In the genomic region with DNA sequence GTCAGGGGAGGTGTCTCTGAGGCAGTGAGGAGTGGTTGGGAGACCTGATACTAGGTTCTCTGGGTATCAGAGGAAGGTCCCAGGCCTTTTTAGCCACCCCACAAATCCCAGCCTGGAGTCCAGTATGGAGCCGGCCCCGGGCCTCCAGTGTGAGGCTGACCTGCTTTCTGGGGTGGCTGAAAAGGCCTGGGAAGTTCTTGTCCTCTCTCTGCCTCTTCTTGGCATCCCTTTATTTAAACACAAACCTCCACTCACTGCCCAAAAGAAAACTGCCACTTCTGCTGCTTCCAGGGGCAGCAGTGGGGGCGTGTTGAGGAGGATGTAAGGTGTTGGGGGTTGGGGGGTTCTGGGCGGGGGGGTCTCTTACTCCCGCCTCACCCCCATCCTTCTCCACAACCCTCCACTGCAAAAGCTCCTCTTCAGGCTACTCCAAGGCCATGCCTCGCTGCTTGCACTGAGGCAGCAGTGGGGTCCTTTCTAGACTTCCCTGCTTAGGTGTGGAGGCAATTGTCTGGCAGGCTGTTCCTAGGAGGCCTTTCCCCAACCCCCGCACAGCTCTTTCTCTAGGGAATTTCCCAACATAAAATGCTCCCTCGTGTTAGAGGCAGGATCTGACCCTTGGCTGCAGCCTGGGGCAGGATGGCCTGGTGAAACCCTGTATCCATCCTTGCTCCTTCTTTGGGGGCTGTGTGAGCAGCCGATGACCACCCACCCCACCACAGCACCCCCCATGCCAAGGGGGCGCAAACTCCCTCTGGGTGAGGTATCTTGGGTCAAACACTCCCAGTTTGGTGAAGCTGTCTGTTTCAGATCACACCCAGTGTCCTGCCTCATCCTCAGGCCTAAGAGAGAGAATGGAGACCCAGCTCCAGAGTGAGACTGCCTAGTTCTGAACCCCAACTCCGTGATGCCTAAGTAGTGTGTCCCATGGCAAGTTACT, we compare ENCODE assay signal across 28 cellular contexts. TPM values are rescaled to one million over a fixed set of nuclear protein-coding genes. Genes with fewer than 3 reads are reported as not detected.
DNase-seq lines count a peak whose midpoint lies in the region; FAIRE-seq and TF ChIP-seq lines count a peak whose summit lies in the region.
"Had no signal": no experiment of that assay in that cellular context is flagged by ENCODE, and none has a peak within 500 bp of the region (broad histone marks: within the 10 kb centered on the region; RNA-seq: fewer than 3 reads in every experiment).

No MANE protein-coding gene starts in this region.

- H3K23me2 ChIP-seq in H1 (ENCODE audit: low read depth, low read length), result no peaks in the 10 kb centered on the region; the same call in 1 of the 2 replicates

- H3K27me3 ChIP-seq in H1 (replicated peaks in 1 of 4; ENCODE audit: control insufficient read depth in 3 of 4, extremely low read depth in 1 of 4, insufficient read depth in 3 of 4, low read length in 3 of 4), result peaks cover 0 to 2% (median 0%) of the 10 kb centered on the region in 4 experiments; a peak in 1 of 7 replicates
- H3K27me3 ChIP-seq in Karpas-422 (ENCODE audit: low read length), result no peaks in the 10 kb centered on the region
- H3K27me3 ChIP-seq: BE2C had no signal

- H4K20me1 ChIP-seq in H1 (replicated peaks in 1 of 2; ENCODE audit: control insufficient read depth in 1 of 2, insufficient read depth in 2 of 2, low read length in 2 of 2) (no peaks in the 10 kb centered on the region), Karpas-422 (ENCODE audit: insufficient read depth, low read depth, low read length) (no peaks in the 10 kb centered on the region)

- no peaks in the 10 kb centered on the region for H3K36me3 ChIP-seq in H1 (ENCODE audit: control insufficient read depth in 2 of 4, insufficient read depth in 4 of 4, low read length in 3 of 4)
- H3K36me3 ChIP-seq in Karpas-422 (ENCODE audit: insufficient read depth, low read length), result no peaks in the 10 kb centered on the region
- H3K36me3 ChIP-seq: BE2C had no signal

- no peak overlapping the region for H4K5ac ChIP-seq in H1 (ENCODE audit: insufficient read length, low read depth, low read length)

- H2BK120ac ChIP-seq in H1 (replicated peaks; ENCODE audit: low read depth, low read length), result no peak overlapping the region

- H3K9ac ChIP-seq in H1 (replicated peaks in 1 of 4; ENCODE audit: extremely low read depth in 1 of 4, low read depth in 3 of 4, low read length in 3 of 4) (no peak overlapping the region), Karpas-422 (ENCODE audit: low read length) (no peak overlapping the region)

- peak overlapping the region; percentile 27; the same call in 1 of the 2 replicates for H2AFZ ChIP-seq in H1 (ENCODE audit: low read length)
- no peak overlapping the region for H2AFZ ChIP-seq in Karpas-422 (ENCODE audit: low read length)

- H3K27ac ChIP-seq in H1 (ENCODE audit: low read depth, low read length), result no peak overlapping the region
- H3K27ac ChIP-seq in Karpas-422 (ENCODE audit: low read length), result no peak overlapping the region
- H3K27ac ChIP-seq: SK-N-MC had no signal

- no peak overlapping the region for H2BK20ac ChIP-seq in H1 (ENCODE audit: low read length)

- 80% methylated on average over 11 of the region's 11 CpGs; no CpG with 5 or more reads in 1 of the 2 experiments for WGBS in H1 (ENCODE audit: extremely low coverage in 1 of 2, insufficient coverage in 1 of 2, insufficient read length in 1 of 2, insufficient replicate concordance in 2 of 2, low coverage in 1 of 2, low lambda C conversion rate in 2 of 2, missing lambda C conversion rate in 1 of 2), 2 experiments

- H2BK12ac ChIP-seq in H1 (ENCODE audit: low read depth, low read length), result no peak overlapping the region

- POLR2A ChIA-PET in H1 (lab: Charles Lee; ENCODE audit: partially characterized antibody), result interaction anchor here (0.7 kb wide), 1 partner anchor 11 kb away, joined by 3 read pairs; no protein-coding TSS in a partner anchor

- H3K14ac ChIP-seq in H1 (ENCODE audit: insufficient read length), result no peak overlapping the region

- no peaks in the 10 kb centered on the region for H3K79me1 ChIP-seq in H1 (ENCODE audit: low read depth, low read length)

- H4K91ac ChIP-seq in H1 (replicated peaks; ENCODE audit: insufficient read length, low read length), result no peak overlapping the region

- H3K9me2 ChIP-seq in Karpas-422 (replicated peaks; ENCODE audit: insufficient read depth, low read length), result no peaks in the 10 kb centered on the region

- H3K4me3 ChIP-seq in H1 (ENCODE audit: extremely low read depth in 1 of 4, insufficient read depth in 2 of 4, low read depth in 3 of 4, low read length in 4 of 4) (no peak overlapping the region), Karpas-422 (ENCODE audit: low read length) (no peak overlapping the region)
- H3K4me3 ChIP-seq: SK-N-MC had no signal

- FAIRE-seq in H1 (lab: Jason Lieb, UNC), result no peak
- FAIRE-seq: GM19239, RCC 7860 had no signal

- H3K4me2 ChIP-seq in H1 (ENCODE audit: insufficient read depth in 1 of 2, low read depth in 2 of 2, low read length in 2 of 2) (no peak overlapping the region), Karpas-422 (ENCODE audit: low read depth, low read length, poor library complexity, severe bottlenecking) (no peak overlapping the region)

- H3K18ac ChIP-seq in H1 (ENCODE audit: extremely low read depth, low read length), result peak overlapping the region; percentile 17; the same call in 1 of the 2 replicates

- no peak overlapping the region for H2AK5ac ChIP-seq in H1 (ENCODE audit: low read depth, low read length)

- H3K79me2 ChIP-seq in H1 (ENCODE audit: control insufficient read depth in 1 of 2, insufficient read depth in 2 of 2, low read length in 2 of 2) (no peaks in the 10 kb centered on the region), Karpas-422 (ENCODE audit: low read length) (no peaks in the 10 kb centered on the region)

- H3K4me1 ChIP-seq in H1 (replicated peaks in 1 of 4; ENCODE audit: control insufficient read depth in 3 of 4, insufficient read depth in 4 of 4, low read length in 3 of 4), result peaks cover 0 to 6% (median 3%) of the 10 kb centered on the region in 4 experiments; a peak in 4 of 7 replicates
- peaks cover 5% of the 10 kb centered on the region for H3K4me1 ChIP-seq in Karpas-422 (ENCODE audit: low read length)
- H3K4me1 ChIP-seq: BE2C had no signal

- TF ChIP-seq POLR2A in H1 (IDR thresholded peaks at IDR 0.05; ENCODE audit: control extremely low read depth in 1 of 2, low read depth in 2 of 2, low read length in 2 of 2), result no peak

- CTCF ChIA-PET in H1 (lab: Charles Lee; ENCODE audit: partially characterized antibody), result interaction anchor here (0.6 to 13.2 kb wide), 18 partner anchors 8 to 339 kb away, joined by 3 to 176 read pairs (median 4); partner anchors contain the start of gene SRGAP3

- no peak overlapping the region for H2BK5ac ChIP-seq in H1 (ENCODE audit: low read depth, low read length)

- TF ChIP-seq EP300 in H1 (IDR thresholded peaks at IDR 0.05; ENCODE audit: borderline replicate concordance in 1 of 2, low read depth in 2 of 2, low read length in 2 of 2), result no peak

- no peak overlapping the region for H3K56ac ChIP-seq in H1 (replicated peaks; ENCODE audit: insufficient read length, low read depth, low read length)

- no peaks in the 10 kb centered on the region for H3K9me3 ChIP-seq in H1 (ENCODE audit: insufficient read depth in 2 of 2, low read depth in 1 of 2, low read length in 1 of 2)
- no peaks in the 10 kb centered on the region for H3K9me3 ChIP-seq in Karpas-422 (ENCODE audit: low read length)
- H3K9me3 ChIP-seq: BE2C had no signal

- H3K4ac ChIP-seq in H1 (replicated peaks; ENCODE audit: insufficient read length, low read depth, low read length), result no peak overlapping the region

- DNase-seq in EH (ENCODE audit: low read depth), result peak; percentile 29
- peak; percentile 9 for DNase-seq in HuH-7.5 (ENCODE audit: low spot score)
- DNase-seq in H1 (ENCODE audit: low read depth in 1 of 2, low spot score in 2 of 2), result no peak
- peak; percentile 26 for DNase-seq in kidney tubule cell (ENCODE audit: low spot score)
- DNase-seq in MV-4-11 (lab: John Stamatoyannopoulos, UW), result no peak
- DNase-seq in anterior cingulate cortex (lab: John Stamatoyannopoulos, UW), result no peak
- DNase-seq in Karpas-422, result no peak
- no peak for DNase-seq in activated CD4-positive, alpha-beta T cell treated with anti-CD3 and anti-CD28 coated beads for 48 hours
- DNase-seq: 8988T; ACHN; BE2C; Calu3; CD8-positive, alpha-beta memory T cell; DMS79 treated with DMSO at 0.1 percent for 48 hours; HCEC 1CT; KG1; MM.1S; NCI-H1048; NCI-H1417; NCI-H1694 treated with DMSO at 0.1 percent for 48 hours; NCI-H2081; NCI-H2227 treated with DMSO at 0.1 percent for 48 hours; NCI-H526 treated with DMSO at 0.1 percent for 48 hours; OCI-M1; SIG-M5 had no signal

- TF ChIP-seq RAD21 in H1 (IDR thresholded peaks at IDR 0.05 in 1 of 2, conservative IDR thresholded peaks at IDR 0.05 in 1 of 2; ENCODE audit: low read depth in 2 of 2, low read length in 2 of 2), result no peak

- H3K23ac ChIP-seq in H1 (ENCODE audit: insufficient read length), result no peak overlapping the region

- TF ChIP-seq CTCF in H1 (IDR thresholded peaks at IDR 0.05; ENCODE audit: control extremely low read depth in 1 of 3, insufficient read depth in 1 of 3, low read depth in 1 of 3, low read length in 3 of 3), result no peak

- no peak overlapping the region for H2BK15ac ChIP-seq in H1 (ENCODE audit: low read length)

- no peak overlapping the region for H4K8ac ChIP-seq in H1 (ENCODE audit: extremely low read depth, insufficient read depth, low read length)

TF ChIP-seq in H1, 55 proteins besides CTCF, POLR2A, EP300 and RAD21:
- TF ChIP-seq, protein P1, sequence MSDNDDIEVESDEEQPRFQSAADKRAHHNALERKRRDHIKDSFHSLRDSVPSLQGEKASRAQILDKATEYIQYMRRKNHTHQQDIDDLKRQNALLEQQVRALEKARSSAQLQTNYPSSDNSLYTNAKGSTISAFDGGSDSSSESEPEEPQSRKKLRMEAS (IDR thresholded peaks at IDR 0.05), result 0 out of 2 replicates have a peak, but pooled peaks have one; percentile 8
- no peak for TF ChIP-seq SP1 (IDR thresholded peaks at IDR 0.05; ENCODE audit: low read depth, low read length)

RNA-seq across cellular contexts. Expression of gene RAD18, which starts 12.1 kb away (rescaled TPM):
- total RNA-seq in H1 (2021; fragmentation: NEBNext Ultra II Directional; extraction: Animal tissue kit (Norgen Biotek cat#: 25700)), result 23.0 and 23.2 TPM in 2 replicates
- 13.0 and 22.7 TPM in 2 replicates for polyA plus RNA-seq in H1 (2011; rRNA removed)
- 12.9 TPM for polyA plus RNA-seq in H1 (2011; cell fraction: cytosol; rRNA removed)
- polyA plus RNA-seq in H1 (2011; cell fraction: nucleus; rRNA removed), result 8.6 TPM
- polyA plus RNA-seq in H1 (2012, experiment 1 of 2), result 8.5 to 13.3 TPM (median 9.9 TPM) in 4 replicates
- polyA plus RNA-seq in H1 (2012, experiment 2 of 2), result 0.59 TPM
- polyA plus RNA-seq in H1 (2013, experiment 1 of 2), result 14.7 TPM
- polyA plus RNA-seq in H1 (2013, experiment 2 of 2), result 16.1 TPM
- polyA minus RNA-seq in H1 (2011; rRNA and poly(A)+ RNA removed), result 20.8 and 23.0 TPM in 2 replicates
- 8.9 TPM for polyA minus RNA-seq in H1 (2011; cell fraction: cytosol; rRNA and poly(A)+ RNA removed)
- polyA minus RNA-seq in H1 (2011; cell fraction: nucleus; rRNA and poly(A)+ RNA removed), result 33.8 TPM
- total RNA-seq in Karpas-422 (2014; rRNA removed; shearing (Covaris generic); ENCODE audit: low replicate concordance), result 23.9 and 48.2 TPM in 2 replicates

Comparison
In these comparisons a context has a peak if more than half of its experiments do, and no peak if none do; other contexts are left out.
1. DNase-seq: peak in EH (single experiment), HuH-7.5 (single experiment) and kidney tubule cell (single experiment); none in H1 (0 of 2), MV-4-11 (single experiment), anterior cingulate cortex (0 of 58), Karpas-422 (single experiment) and activated CD4-positive, alpha-beta T cell treated with anti-CD3 and anti-CD28 coated beads for 48 hours (single experiment).